ENCODE assay signal across 20 cellular contexts in genomic region chr5:3818612-3819011, GRCh38.
"Had no signal": no experiment of that assay in that cellular context is flagged by ENCODE, and none has a peak within 500 bp of the region (broad histone marks: within the 10 kb centered on the region; RNA-seq: fewer than 3 reads in every experiment).

No MANE protein-coding gene starts in this region.

- H3K27me3 ChIP-seq: esophagus muscularis mucosa, gastrocnemius medialis, hepatocyte, ovary had no signal

- H3K4me3 Mint-ChIP-seq: dendritic cell treated with granulocyte-macrophage colony-stimulating factor and Interleukin-4, amounts not matched to agents 40 ng/mL and 50 ng/mL, for 4 days; effector memory CD8-positive, alpha-beta T cell; naive B cell; neural crest cell had no signal

- H3K9me3 ChIP-seq: esophagus muscularis mucosa, gastrocnemius medialis, ovary had no signal

- H3K36me3 ChIP-seq: esophagus muscularis mucosa, gastrocnemius medialis, ovary had no signal

- H3K27me3 Mint-ChIP-seq: dendritic cell treated with granulocyte-macrophage colony-stimulating factor and Interleukin-4, amounts not matched to agents 40 ng/mL and 50 ng/mL, for 4 days; effector memory CD8-positive, alpha-beta T cell; naive B cell had no signal

- H3K4me1 Mint-ChIP-seq: naive B cell had no signal

- H3K36me3 Mint-ChIP-seq: naive B cell had no signal

- H3K4me1 ChIP-seq: esophagus muscularis mucosa, gastrocnemius medialis had no signal

- ATAC-seq: effector memory CD8-positive, alpha-beta T cell; gastrocnemius medialis; left colon; left ventricle myocardium superior had no signal

- H3K9me3 Mint-ChIP-seq: dendritic cell treated with granulocyte-macrophage colony-stimulating factor and Interleukin-4, amounts not matched to agents 40 ng/mL and 50 ng/mL, for 4 days; naive B cell; neural crest cell had no signal

- DNase-seq: effector memory CD8-positive, alpha-beta T cell; gastrocnemius medialis; left colon; left ventricle myocardium superior; mesenchymal stem cell; naive B cell; nucleus accumbens; ovary; right cardiac atrium; small intestine; stimulated activated CD4-positive, alpha-beta T cell treated with anti-CD3 and anti-CD28 coated beads, Interleukin-12 subunit alpha, Interleukin-12 subunit beta, amount 100 ng/mL, for 4 hours; stimulated activated CD4-positive, alpha-beta T cell treated with anti-CD3 and anti-CD28 coated beads, Interleukin-2, amount 100 ng/mL, for 48 hours; stimulated activated naive CD4-positive, alpha-beta T cell treated with Interleukin-2 at 50 U/mL for 16 hours; trophoblast cell had no signal

- H3K4me2 ChIP-seq: hepatocyte had no signal

- H3K27ac Mint-ChIP-seq: dendritic cell treated with granulocyte-macrophage colony-stimulating factor and Interleukin-4, amounts not matched to agents 40 ng/mL and 50 ng/mL, for 4 days; effector memory CD8-positive, alpha-beta T cell; naive B cell had no signal

- H3K27ac ChIP-seq: epithelial cell of prostate, esophagus muscularis mucosa, gastrocnemius medialis, hepatocyte, ovary had no signal

- H3K4me3 ChIP-seq: esophagus muscularis mucosa, gastrocnemius medialis, hepatocyte, lung, ovary had no signal
